Comparison of ENCODE assay signal across 27 cellular contexts in genomic region chr14:71891185-71891584, GRCh38. TPM values are rescaled to one million over a fixed set of nuclear protein-coding genes. Genes with fewer than 3 reads are reported as not detected.
"Had no signal": no experiment of that assay in that cellular context is flagged by ENCODE, and none has a peak within 500 bp of the region (broad histone marks: within the 10 kb centered on the region; RNA-seq: fewer than 3 reads in every experiment).

No MANE protein-coding gene starts in this region.

- H2AFZ ChIP-seq: parathyroid adenoma had no signal

- DNase-seq: dorsolateral prefrontal cortex; effector CD4-positive, alpha-beta T cell; foreskin fibroblast; gastrocnemius medialis; left cardiac atrium; left lung; mesenchymal stem cell; midbrain; naive thymus-derived CD4-positive, alpha-beta T cell; right lobe of liver; small intestine; stimulated activated CD4-positive, alpha-beta T cell treated with anti-CD3 and anti-CD28 coated beads, Interleukin-15, amount 100 ng/mL, for 24 hours; stimulated activated CD4-positive, alpha-beta T cell treated with anti-CD3 and anti-CD28 coated beads, Interleukin-2, amount 100 ng/mL, for 48 hours; stimulated activated naive CD4-positive, alpha-beta T cell; stimulated activated naive CD8-positive, alpha-beta T cell treated with anti-CD3 and anti-CD28 coated beads, Interleukin-15, amount 100 ng/mL, for 72 hours; transverse colon had no signal

- H3K4me3 Mint-ChIP-seq: naive thymus-derived CD4-positive, alpha-beta T cell; nephron; stimulated activated naive CD8-positive, alpha-beta T cell treated with anti-CD3 and anti-CD28 coated beads, Interleukin-15, amount 100 ng/mL, for 72 hours had no signal

- H3K79me2 ChIP-seq: parathyroid adenoma had no signal

- H3K36me3 ChIP-seq: gastrocnemius medialis, left lung, neutrophil, right lobe of liver, suprapubic skin, transverse colon, vagina had no signal

- H3K9ac ChIP-seq: parathyroid adenoma had no signal

- H3K27ac ChIP-seq: dorsolateral prefrontal cortex, epithelial cell of prostate, gastrocnemius medialis, left lung, neutrophil, parathyroid adenoma, right lobe of liver, suprapubic skin, transverse colon, vagina had no signal

- H3K4me1 ChIP-seq: gastrocnemius medialis, left lung, parathyroid adenoma, right lobe of liver, suprapubic skin, transverse colon, vagina had no signal

- H3K27ac Mint-ChIP-seq: naive thymus-derived CD4-positive, alpha-beta T cell; progenitor cell of endocrine pancreas; stimulated activated naive CD8-positive, alpha-beta T cell treated with anti-CD3 and anti-CD28 coated beads, Interleukin-15, amount 100 ng/mL, for 72 hours had no signal

- H3K9me3 ChIP-seq: gastrocnemius medialis, neutrophil, right lobe of liver, vagina had no signal

- H3K4me1 Mint-ChIP-seq: naive thymus-derived CD4-positive, alpha-beta T cell; stimulated activated naive CD8-positive, alpha-beta T cell treated with anti-CD3 and anti-CD28 coated beads, Interleukin-15, amount 100 ng/mL, for 72 hours had no signal

- H3K27me3 ChIP-seq: dorsolateral prefrontal cortex, gastrocnemius medialis, left lung, neutrophil, right lobe of liver, suprapubic skin, transverse colon, vagina had no signal

- H3K4me3 ChIP-seq: dorsolateral prefrontal cortex, gastrocnemius medialis, left lung, right lobe of liver, suprapubic skin, transverse colon, vagina had no signal

- ATAC-seq: esophagus mucosa; gastrocnemius medialis; left cardiac atrium; left lung; naive thymus-derived CD4-positive, alpha-beta T cell; right lobe of liver; stimulated activated naive CD8-positive, alpha-beta T cell treated with anti-CD3 and anti-CD28 coated beads, Interleukin-15, amount 100 ng/mL, for 72 hours had no signal

- H3K36me3 Mint-ChIP-seq: naive thymus-derived CD4-positive, alpha-beta T cell had no signal

RNA-seq across cellular contexts. Expression of gene RGS6, which starts 41.0 kb away (rescaled TPM):
- total RNA-seq: glomerular endothelial cell, kidney epithelial cell, lung microvascular endothelial cell had no signal
- polyA plus RNA-seq: naive thymus-derived CD4-positive, alpha-beta T cell had no signal
